ENCODE assay signal across 8 cellular contexts in genomic region chr19:4638828-4639530, GRCh38. TPM values are rescaled to one million over a fixed set of nuclear protein-coding genes. Genes with fewer than 3 reads are reported as not detected.
DNase-seq lines count a peak whose midpoint lies in the region; ATAC-seq, FAIRE-seq and TF ChIP-seq lines count a peak whose summit lies in the region.

TNFAIP8L1 (plus strand) TSS chr19:4639516; CDS start chr19:4651870, 12,354 bp downstream.

- no peaks in the 10 kb centered on the region for H3K36me3 ChIP-seq in right atrium auricular region

- DNase-seq in NCI-H187 (lab: John Stamatoyannopoulos, UW) (peak; percentile 92 to 96), T-helper 2 cell (peak; percentile 97 to 99 (median 98)), anterior cingulate cortex (lab: John Stamatoyannopoulos, UW) (peak; percentile 54 to 96 (median 89)), right atrium auricular region (ENCODE audit: low spot score) (peak; percentile 97), pulmonary artery endothelial cell (ENCODE audit: low read depth, low spot score) (peak; percentile 84), urothelium cell line (ENCODE audit: low spot score) (peak; percentile 98)

- peak within 1 kb of the TSS; percentile 58 to 70 for H3K27ac ChIP-seq in right atrium auricular region

- peak; percentile 91 for ATAC-seq in GM18498 (IDR thresholded peaks at IDR 0.05; ENCODE audit: unreplicated experiment)
- peak; percentile 75 for ATAC-seq in HG02938 (IDR thresholded peaks at IDR 0.05; ENCODE audit: unreplicated experiment)

- FAIRE-seq in urothelium cell line (lab: Jason Lieb, UNC): no peak

- H3K9me3 ChIP-seq in right atrium auricular region: no peaks in the 10 kb centered on the region

- H3K27me3 ChIP-seq in right atrium auricular region: no peaks in the 10 kb centered on the region

- peaks cover 0 to 43% of the 10 kb centered on the region in 2 donors for H3K4me1 ChIP-seq in right atrium auricular region

- TF ChIP-seq CTCF in right atrium auricular region (IDR thresholded peaks at IDR 0.05): no peak

- peak within 1 kb of the TSS; percentile 53 to 59 for H3K4me3 ChIP-seq in right atrium auricular region

RNA-seq across cellular contexts. Expression of gene TNFAIP8L1, which starts in this region (rescaled TPM):
- total RNA-seq in right atrium auricular region (1 to 10 TPM; 2.6 to 4.2 TPM), pulmonary artery endothelial cell (30.5 and 40.3 TPM in 2 replicates)

Comparison
In these comparisons a context has a peak if more than half of its experiments do, and no peak if none do; other contexts are left out.
1. Peak in every context shown above with its lines: DNase-seq, ATAC-seq, H3K4me3 ChIP-seq and H3K27ac ChIP-seq.